In genomic region chr4:173334891-173335754, GRCh38 we compare ENCODE assay signal across 8 cellular contexts. TPM values are rescaled to one million over a fixed set of nuclear protein-coding genes. Genes with fewer than 3 reads are reported as not detected.
DNase-seq lines count a peak whose midpoint lies in the region; ATAC-seq and TF ChIP-seq lines count a peak whose summit lies in the region.

No MANE protein-coding gene starts in this region.

- DNase-seq in AML-193 (lab: John Stamatoyannopoulos, UW), result peak; percentile 60 to 70
- peak; percentile 83 for DNase-seq in NCI-H146 treated with DMSO at 0.1 percent for 48 hours (lab: John Stamatoyannopoulos, UW; ENCODE audit: unreplicated experiment)
- DNase-seq in SW480 (ENCODE audit: low spot score), result peak; percentile 79
- no peak for DNase-seq in chondrocyte (ENCODE audit: low spot score)
- DNase-seq in kidney glomerular epithelial cell (lab: John Stamatoyannopoulos, UW), result peak; percentile 78
- peak; percentile 30 to 71 for DNase-seq in stimulated activated CD4-positive, alpha-beta T cell treated with anti-CD3 and anti-CD28 coated beads, Interleukin-2, amount 100 ng/mL, for 24 hours

- H3K4me1 Mint-ChIP-seq in chondrocyte (ENCODE audit: low read depth), result peaks cover 33% of the 10 kb centered on the region

- H3K9me3 Mint-ChIP-seq in chondrocyte (ENCODE audit: low read depth), result no peaks in the 10 kb centered on the region

- H3K27ac Mint-ChIP-seq in chondrocyte (ENCODE audit: unreplicated experiment), result peak overlapping the region; percentile 100

- H3K27me3 Mint-ChIP-seq in chondrocyte (ENCODE audit: low read depth), result no peaks in the 10 kb centered on the region

- TF ChIP-seq CTCF in chondrocyte (IDR thresholded peaks at IDR 0.05), result peak; percentile 26

- H3K4me3 Mint-ChIP-seq in chondrocyte (ENCODE audit: unreplicated experiment), result peak overlapping the region; percentile 96

- peak; percentile 19 for ATAC-seq in GM18520 (IDR thresholded peaks at IDR 0.05; ENCODE audit: unreplicated experiment)
- peak; percentile 30 for ATAC-seq in HG02973 (IDR thresholded peaks at IDR 0.05; ENCODE audit: unreplicated experiment)

- H3K36me3 Mint-ChIP-seq in chondrocyte (ENCODE audit: low read depth), result peaks cover 4% of the 10 kb centered on the region

RNA-seq across cellular contexts. Expression of gene HMGB2, which starts 1.0 kb away (rescaled TPM):
- total RNA-seq in chondrocyte, result 24.0 to 31.0 TPM (median 27.7 TPM) in 3 replicates

RNA-seq across cellular contexts. Expression of gene SAP30, which starts 35.6 kb away (rescaled TPM):
- 18.5 to 23.9 TPM (median 20.0 TPM) in 3 replicates for total RNA-seq in chondrocyte
